In the genomic region with DNA sequence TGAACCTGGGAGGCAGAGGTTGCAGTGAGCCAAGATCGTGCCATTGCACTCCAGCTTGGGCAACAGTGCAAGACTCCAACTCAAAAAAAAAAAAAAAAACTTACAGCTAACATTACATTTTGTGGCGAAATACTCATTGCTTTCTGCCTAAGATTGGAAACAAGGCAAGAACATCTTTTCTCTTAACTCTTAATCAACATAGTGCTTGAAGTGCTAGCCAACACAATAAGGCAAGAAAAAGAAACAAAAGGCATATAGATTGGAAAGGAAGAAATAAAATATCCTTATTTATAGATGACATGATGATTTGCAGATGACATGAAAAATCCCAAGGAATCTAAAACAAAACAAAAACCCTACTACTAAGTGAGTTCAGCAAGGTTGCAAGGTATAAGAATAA, we compare ENCODE assay signal across 37 cellular contexts. TPM values are rescaled to one million over a fixed set of nuclear protein-coding genes. Genes with fewer than 3 reads are reported as not detected.
"Had no signal": no experiment of that assay in that cellular context is flagged by ENCODE, and none has a peak within 500 bp of the region (broad histone marks: within the 10 kb centered on the region; RNA-seq: fewer than 3 reads in every experiment).

No MANE protein-coding gene starts in this region.

- H3K27ac Mint-ChIP-seq: activated CD4-positive, alpha-beta memory T cell treated with anti-CD3 and anti-CD28 coated beads, Interleukin-2, amount 10 ng/mL, durations not matched to agents 7 days and 5 days; activated CD4-positive, alpha-beta T cell treated with anti-CD3 and anti-CD28 coated beads for 36 hours; activated CD4-positive, alpha-beta T cell treated with anti-CD3 and anti-CD28 coated beads, Interleukin-2, amount 10 ng/mL, durations not matched to agents 7 days and 5 days; activated CD8-positive, alpha-beta memory T cell treated with anti-CD3 and anti-CD28 coated beads, Interleukin-2, amount 10 ng/mL, durations not matched to agents 7 days and 5 days; activated CD8-positive, alpha-beta T cell treated with anti-CD3 and anti-CD28 coated beads, Interleukin-2, amount 10 ng/mL, durations not matched to agents 7 days and 5 days; activated naive CD4-positive, alpha-beta T cell treated with anti-CD3 and anti-CD28 coated beads, Interleukin-2, amount 10 ng/mL, durations not matched to agents 7 days and 5 days; activated naive CD4-positive, alpha-beta T cell treated with anti-CD3 and anti-CD28 coated beads, Interleukin-2, amount 50 U/mL, for 24 hours; activated naive CD8-positive, alpha-beta T cell; activated naive CD8-positive, alpha-beta T cell treated with anti-CD3 and anti-CD28 coated beads, Interleukin-2, amount 10 ng/mL, durations not matched to agents 7 days and 5 days; activated naive CD8-positive, alpha-beta T cell treated with anti-CD3 and anti-CD28 coated beads, Interleukin-2, amount 50 U/mL, for 24 hours; activated T-cell treated with anti-CD3 and anti-CD28 coated beads, Interleukin-2, amount 50 U/mL, for 24 hours; activated T-helper 2 cell treated with anti-CD3 and anti-CD28 coated beads, Interferon-gamma antibody, Interleukin-2, Interleukin-4, amounts not matched to agents 10 μg/mL and 5 μg/mL and 100 μg/mL, durations not matched to agents 14 hours and 24 hours and 36 hours; brain; T-helper 1 cell treated with Interleukin-12 subunit alpha and Interleukin-12 subunit beta and Interleukin-4 antibody, amounts not matched to agents 30 μg/mL and 1 μg/mL, for 36 hours; T-helper 2 cell treated with Interferon-gamma antibody and Interleukin-4, amounts not matched to agents 5 μg/mL and 100 μg/mL, for 36 hours had no signal

- H3K9me3 Mint-ChIP-seq: activated naive CD4-positive, alpha-beta T cell treated with anti-CD3 and anti-CD28 coated beads, Interleukin-2, amount 50 U/mL, for 24 hours had no signal

- H3K4me1 ChIP-seq: ascending aorta had no signal

- H3K4me3 ChIP-seq: ascending aorta, cardiac muscle cell had no signal

- H3K4me3 Mint-ChIP-seq: activated CD4-positive, alpha-beta memory T cell treated with anti-CD3 and anti-CD28 coated beads, Interleukin-2, amount 10 ng/mL, durations not matched to agents 7 days and 5 days; activated CD4-positive, alpha-beta T cell treated with anti-CD3 and anti-CD28 coated beads for 36 hours; activated CD4-positive, alpha-beta T cell treated with anti-CD3 and anti-CD28 coated beads, Interleukin-2, amount 10 ng/mL, durations not matched to agents 7 days and 5 days; activated CD8-positive, alpha-beta memory T cell treated with anti-CD3 and anti-CD28 coated beads, Interleukin-2, amount 10 ng/mL, durations not matched to agents 7 days and 5 days; activated CD8-positive, alpha-beta T cell treated with anti-CD3 and anti-CD28 coated beads, Interleukin-2, amount 10 ng/mL, durations not matched to agents 7 days and 5 days; activated naive CD4-positive, alpha-beta T cell treated with anti-CD3 and anti-CD28 coated beads, Interleukin-2, amount 10 ng/mL, durations not matched to agents 7 days and 5 days; activated naive CD4-positive, alpha-beta T cell treated with anti-CD3 and anti-CD28 coated beads, Interleukin-2, amount 50 U/mL, for 24 hours; activated naive CD8-positive, alpha-beta T cell; activated naive CD8-positive, alpha-beta T cell treated with anti-CD3 and anti-CD28 coated beads, Interleukin-2, amount 10 ng/mL, durations not matched to agents 7 days and 5 days; activated naive CD8-positive, alpha-beta T cell treated with anti-CD3 and anti-CD28 coated beads, Interleukin-2, amount 50 U/mL, for 24 hours; activated T-cell treated with anti-CD3 and anti-CD28 coated beads, Interleukin-2, amount 50 U/mL, for 24 hours; brain; central memory CD8-positive, alpha-beta T cell; T-helper 1 cell treated with Interleukin-12 subunit alpha and Interleukin-12 subunit beta and Interleukin-4 antibody, amounts not matched to agents 30 μg/mL and 1 μg/mL, for 36 hours; T-helper 2 cell treated with Interferon-gamma antibody and Interleukin-4, amounts not matched to agents 5 μg/mL and 100 μg/mL, for 36 hours had no signal

- H3K27ac ChIP-seq: ascending aorta, cardiac muscle cell, VCaP had no signal

- H3K36me3 Mint-ChIP-seq: activated naive CD4-positive, alpha-beta T cell treated with anti-CD3 and anti-CD28 coated beads, Interleukin-2, amount 10 ng/mL, durations not matched to agents 7 days and 5 days; activated naive CD4-positive, alpha-beta T cell treated with anti-CD3 and anti-CD28 coated beads, Interleukin-2, amount 50 U/mL, for 24 hours; activated naive CD8-positive, alpha-beta T cell; activated naive CD8-positive, alpha-beta T cell treated with anti-CD3 and anti-CD28 coated beads, Interleukin-2, amount 10 ng/mL, durations not matched to agents 7 days and 5 days had no signal

- ATAC-seq: activated CD4-positive, alpha-beta T cell treated with anti-CD3 and anti-CD28 coated beads for 36 hours; activated CD4-positive, CD25-positive, alpha-beta regulatory T cell treated with anti-CD3 and anti-CD28 coated beads, Interleukin-2, amount 50 U/mL, for 24 hours; activated CD8-positive, alpha-beta memory T cell treated with anti-CD3 and anti-CD28 coated beads, Interleukin-2, amount 10 ng/mL, durations not matched to agents 7 days and 5 days; activated CD8-positive, alpha-beta T cell treated with anti-CD3 and anti-CD28 coated beads, Interleukin-2, amount 10 ng/mL, durations not matched to agents 7 days and 5 days; activated naive CD8-positive, alpha-beta T cell treated with anti-CD3 and anti-CD28 coated beads, Interleukin-2, amount 50 U/mL, for 24 hours had no signal

- H3K4me1 Mint-ChIP-seq: activated CD4-positive, alpha-beta memory T cell treated with anti-CD3 and anti-CD28 coated beads, Interleukin-2, amount 10 ng/mL, durations not matched to agents 7 days and 5 days; activated CD4-positive, alpha-beta T cell treated with anti-CD3 and anti-CD28 coated beads for 36 hours; activated CD4-positive, alpha-beta T cell treated with anti-CD3 and anti-CD28 coated beads, Interleukin-2, amount 10 ng/mL, durations not matched to agents 7 days and 5 days; activated CD8-positive, alpha-beta memory T cell treated with anti-CD3 and anti-CD28 coated beads, Interleukin-2, amount 10 ng/mL, durations not matched to agents 7 days and 5 days; activated naive CD4-positive, alpha-beta T cell treated with anti-CD3 and anti-CD28 coated beads, Interleukin-2, amount 10 ng/mL, durations not matched to agents 7 days and 5 days; activated naive CD4-positive, alpha-beta T cell treated with anti-CD3 and anti-CD28 coated beads, Interleukin-2, amount 50 U/mL, for 24 hours; activated naive CD8-positive, alpha-beta T cell treated with anti-CD3 and anti-CD28 coated beads, Interleukin-2, amount 10 ng/mL, durations not matched to agents 7 days and 5 days; activated naive CD8-positive, alpha-beta T cell treated with anti-CD3 and anti-CD28 coated beads, Interleukin-2, amount 50 U/mL, for 24 hours; brain; central memory CD8-positive, alpha-beta T cell had no signal

- H3K27me3 ChIP-seq: ascending aorta, cardiac muscle cell had no signal

- DNase-seq: activated CD4-positive, alpha-beta memory T cell treated with anti-CD3 and anti-CD28 coated beads, Interleukin-2, amount 10 ng/mL, durations not matched to agents 7 days and 5 days; activated CD4-positive, alpha-beta T cell treated with anti-CD3 and anti-CD28 coated beads for 1 hour; activated CD4-positive, alpha-beta T cell treated with anti-CD3 and anti-CD28 coated beads for 36 hours; activated CD4-positive, alpha-beta T cell treated with anti-CD3 and anti-CD28 coated beads for 48 hours; activated CD4-positive, alpha-beta T cell treated with anti-CD3 and anti-CD28 coated beads, Interleukin-2, amount 10 ng/mL, durations not matched to agents 7 days and 5 days; activated CD4-positive, alpha-beta T cell treated with anti-CD3 and anti-CD28 coated beads, Interleukin-2, amount 50 U/mL, for 48 hours; activated CD4-positive, CD25-positive, alpha-beta regulatory T cell; activated CD8-positive, alpha-beta memory T cell treated with anti-CD3 and anti-CD28 coated beads for 24 hours; activated CD8-positive, alpha-beta memory T cell treated with anti-CD3 and anti-CD28 coated beads, Interleukin-2, amount 10 ng/mL, durations not matched to agents 7 days and 5 days; activated CD8-positive, alpha-beta memory T cell treated with anti-CD3 and anti-CD28 coated beads, Interleukin-2, amount 50 U/mL, for 48 hours; activated CD8-positive, alpha-beta T cell treated with anti-CD3 and anti-CD28 coated beads, Interleukin-2, amount 10 ng/mL, durations not matched to agents 7 days and 5 days; activated effector memory CD4-positive, alpha-beta T cell treated with Interleukin-2 at 50 U/mL for 16 hours; activated gamma-delta T cell; activated naive CD4-positive, alpha-beta T cell treated with anti-CD3 and anti-CD28 coated beads, Interleukin-2, amount 10 ng/mL, durations not matched to agents 7 days and 5 days; activated naive CD4-positive, alpha-beta T cell treated with Interleukin-2 at 50 U/mL for 16 hours; activated naive CD8-positive, alpha-beta T cell treated with anti-CD3 and anti-CD28 coated beads, Interleukin-2, amount 10 ng/mL, durations not matched to agents 7 days and 5 days; activated naive CD8-positive, alpha-beta T cell treated with anti-CD3 and anti-CD28 coated beads, Interleukin-2, amount 50 U/mL, for 24 hours; activated T-cell treated with anti-CD3 and anti-CD28 coated beads, Interleukin-2, amount 50 U/mL, for 24 hours; activated T-cell treated with anti-CD3 and anti-CD28 coated beads, Interleukin-2, amount 50 U/mL, for 48 hours; amygdala; anterior cingulate cortex; caudate nucleus; cerebellar nuclear complex; T-helper 2 cell; T-helper 9 cell had no signal

- H3K27me3 Mint-ChIP-seq: activated CD4-positive, alpha-beta memory T cell treated with anti-CD3 and anti-CD28 coated beads, Interleukin-2, amount 10 ng/mL, durations not matched to agents 7 days and 5 days; activated CD4-positive, alpha-beta T cell treated with anti-CD3 and anti-CD28 coated beads for 36 hours; activated CD4-positive, alpha-beta T cell treated with anti-CD3 and anti-CD28 coated beads, Interleukin-2, amount 10 ng/mL, durations not matched to agents 7 days and 5 days; activated CD8-positive, alpha-beta memory T cell treated with anti-CD3 and anti-CD28 coated beads, Interleukin-2, amount 10 ng/mL, durations not matched to agents 7 days and 5 days; activated naive CD4-positive, alpha-beta T cell treated with anti-CD3 and anti-CD28 coated beads, Interleukin-2, amount 10 ng/mL, durations not matched to agents 7 days and 5 days; activated naive CD4-positive, alpha-beta T cell treated with anti-CD3 and anti-CD28 coated beads, Interleukin-2, amount 50 U/mL, for 24 hours; activated naive CD8-positive, alpha-beta T cell; activated naive CD8-positive, alpha-beta T cell treated with anti-CD3 and anti-CD28 coated beads, Interleukin-2, amount 50 U/mL, for 24 hours; activated T-cell treated with anti-CD3 and anti-CD28 coated beads, Interleukin-2, amount 50 U/mL, for 24 hours; brain; central memory CD8-positive, alpha-beta T cell had no signal

- H3K36me3 ChIP-seq: ascending aorta, cardiac muscle cell had no signal

RNA-seq across cellular contexts. Expression of gene GJA9, which starts 24.6 kb away (rescaled TPM):
- total RNA-seq: activated CD4-positive, alpha-beta memory T cell treated with anti-CD3 and anti-CD28 coated beads, Interleukin-2, amount 10 ng/mL, durations not matched to agents 7 days and 5 days; activated CD4-positive, alpha-beta T cell treated with anti-CD3 and anti-CD28 coated beads for 36 hours; activated CD4-positive, alpha-beta T cell treated with anti-CD3 and anti-CD28 coated beads, Interleukin-2, amount 10 ng/mL, durations not matched to agents 7 days and 5 days; activated CD8-positive, alpha-beta memory T cell treated with anti-CD3 and anti-CD28 coated beads, Interleukin-2, amount 10 ng/mL, durations not matched to agents 7 days and 5 days; activated CD8-positive, alpha-beta T cell treated with anti-CD3 and anti-CD28 coated beads, Interleukin-2, amount 10 ng/mL, durations not matched to agents 7 days and 5 days; activated naive CD8-positive, alpha-beta T cell treated with anti-CD3 and anti-CD28 coated beads, Interleukin-2, amount 10 ng/mL, durations not matched to agents 7 days and 5 days; activated T-helper 2 cell treated with anti-CD3 and anti-CD28 coated beads, Interferon-gamma antibody, Interleukin-2, Interleukin-4, amounts not matched to agents 10 μg/mL and 5 μg/mL and 100 μg/mL, durations not matched to agents 14 hours and 24 hours and 36 hours; ascending aorta; cardiac muscle cell; chondrocyte had no signal

RNA-seq across cellular contexts. Expression of gene RHBDL2, which starts 35.6 kb away (rescaled TPM):
- total RNA-seq: activated CD4-positive, alpha-beta memory T cell treated with anti-CD3 and anti-CD28 coated beads, Interleukin-2, amount 10 ng/mL, durations not matched to agents 7 days and 5 days; activated CD4-positive, alpha-beta T cell treated with anti-CD3 and anti-CD28 coated beads for 36 hours; activated CD4-positive, alpha-beta T cell treated with anti-CD3 and anti-CD28 coated beads, Interleukin-2, amount 10 ng/mL, durations not matched to agents 7 days and 5 days; activated CD8-positive, alpha-beta memory T cell treated with anti-CD3 and anti-CD28 coated beads, Interleukin-2, amount 10 ng/mL, durations not matched to agents 7 days and 5 days; activated CD8-positive, alpha-beta T cell treated with anti-CD3 and anti-CD28 coated beads, Interleukin-2, amount 10 ng/mL, durations not matched to agents 7 days and 5 days; activated naive CD8-positive, alpha-beta T cell treated with anti-CD3 and anti-CD28 coated beads, Interleukin-2, amount 10 ng/mL, durations not matched to agents 7 days and 5 days; activated T-helper 2 cell treated with anti-CD3 and anti-CD28 coated beads, Interferon-gamma antibody, Interleukin-2, Interleukin-4, amounts not matched to agents 10 μg/mL and 5 μg/mL and 100 μg/mL, durations not matched to agents 14 hours and 24 hours and 36 hours; ascending aorta; cardiac muscle cell; chondrocyte had no signal
